Comparison of ENCODE assay signal across 16 cellular contexts in genomic region chr4:108342325-108342986, GRCh38.
DNase-seq lines count a peak whose midpoint lies in the region; ATAC-seq and TF ChIP-seq lines count a peak whose summit lies in the region.
"Had no signal": no experiment of that assay in that cellular context is flagged by ENCODE, and none has a peak within 500 bp of the region (broad histone marks: within the 10 kb centered on the region; RNA-seq: fewer than 3 reads in every experiment).

No MANE protein-coding gene starts in this region.

- peak overlapping the region; percentile 51 for H3K4me3 Mint-ChIP-seq in activated naive CD4-positive, alpha-beta T cell treated with anti-CD3 and anti-CD28 coated beads, Interleukin-2, amount 50 U/mL, for 24 hours
- H3K4me3 Mint-ChIP-seq in chondrocyte (ENCODE audit: unreplicated experiment): no peak overlapping the region

- H3K4me1 ChIP-seq in hepatocyte (ENCODE audit: insufficient read depth): peaks cover 12% of the 10 kb centered on the region

- no peaks in the 10 kb centered on the region for H3K27me3 Mint-ChIP-seq in activated naive CD4-positive, alpha-beta T cell treated with anti-CD3 and anti-CD28 coated beads, Interleukin-2, amount 50 U/mL, for 24 hours
- H3K27me3 Mint-ChIP-seq in chondrocyte (ENCODE audit: low read depth): no peaks in the 10 kb centered on the region

- no peak overlapping the region for H2AFZ ChIP-seq in hepatocyte
- H2AFZ ChIP-seq: PC-9 had no signal

- no peak for TF ChIP-seq CTCF in chondrocyte (IDR thresholded peaks at IDR 0.05)
- TF ChIP-seq CTCF in hepatocyte (IDR thresholded peaks at IDR 0.05; ENCODE audit: poor library complexity): no peak

- peak; percentile 65 for ATAC-seq in stimulated activated naive CD8-positive, alpha-beta T cell treated with anti-CD3 and anti-CD28 coated beads, Interleukin-15, Interleukin-2, amounts not matched to agents 100 U/mL and 50 U/mL, for 24 hours
- ATAC-seq in GM21723 (IDR thresholded peaks at IDR 0.05; ENCODE audit: unreplicated experiment): no peak

- peaks cover 55% of the 10 kb centered on the region for H3K4me1 Mint-ChIP-seq in activated naive CD4-positive, alpha-beta T cell treated with anti-CD3 and anti-CD28 coated beads, Interleukin-2, amount 50 U/mL, for 24 hours
- peaks cover 36% of the 10 kb centered on the region for H3K4me1 Mint-ChIP-seq in chondrocyte (ENCODE audit: low read depth)

- no peaks in the 10 kb centered on the region for H3K27me3 ChIP-seq in hepatocyte
- H3K27me3 ChIP-seq: neutrophil had no signal

- 83% methylated on average over 3 of the region's 3 CpGs for WGBS in hepatocyte (ENCODE audit: low lambda C conversion rate, missing lambda C conversion rate)

- H3K36me3 Mint-ChIP-seq in activated naive CD4-positive, alpha-beta T cell treated with anti-CD3 and anti-CD28 coated beads, Interleukin-2, amount 50 U/mL, for 24 hours: no peaks in the 10 kb centered on the region
- no peaks in the 10 kb centered on the region for H3K36me3 Mint-ChIP-seq in chondrocyte (ENCODE audit: low read depth)

- no peaks in the 10 kb centered on the region for H3K36me3 ChIP-seq in hepatocyte (replicated peaks; ENCODE audit: insufficient read depth, low read depth)
- H3K36me3 ChIP-seq: neutrophil, thoracic aorta had no signal

- peak overlapping the region; percentile 56 for H3K27ac Mint-ChIP-seq in activated naive CD4-positive, alpha-beta T cell treated with anti-CD3 and anti-CD28 coated beads, Interleukin-2, amount 50 U/mL, for 24 hours
- peak overlapping the region; percentile 18 for H3K27ac Mint-ChIP-seq in chondrocyte (ENCODE audit: unreplicated experiment)

- H3K9me3 Mint-ChIP-seq in activated naive CD4-positive, alpha-beta T cell treated with anti-CD3 and anti-CD28 coated beads, Interleukin-2, amount 50 U/mL, for 24 hours: no peaks in the 10 kb centered on the region
- H3K9me3 Mint-ChIP-seq in chondrocyte (ENCODE audit: low read depth): no peaks in the 10 kb centered on the region

- H4K20me1 ChIP-seq in hepatocyte (ENCODE audit: insufficient read depth, poor library complexity, severe bottlenecking): no peaks in the 10 kb centered on the region

- no peak overlapping the region for H3K27ac ChIP-seq in hepatocyte
- H3K27ac ChIP-seq: neutrophil, PC-9, thoracic aorta had no signal

- H3K4me2 ChIP-seq in hepatocyte: no peak overlapping the region
- H3K4me2 ChIP-seq: PC-9 had no signal

- no peak for DNase-seq in activated naive CD4-positive, alpha-beta T cell treated with anti-CD3 and anti-CD28 coated beads, Interleukin-2, amount 50 U/mL, for 16 hours
- DNase-seq in activated CD4-positive, alpha-beta T cell treated with anti-CD3 and anti-CD28 coated beads, Interleukin-2, amount 50 U/mL, for 4 hours: peak; percentile 15 to 18
- DNase-seq in chondrocyte (ENCODE audit: low spot score): no peak
- no peak for DNase-seq in stimulated activated naive CD8-positive, alpha-beta T cell treated with anti-CD3 and anti-CD28 coated beads, Interleukin-15, Interleukin-2, amounts not matched to agents 100 U/mL and 50 U/mL, for 24 hours
- no peak for DNase-seq in hepatocyte (ENCODE audit: low spot score)
- DNase-seq in cerebellum (ENCODE audit: low spot score): no peak
- DNase-seq: aorta, NCI-H1436, NCI-H345, PC-9 had no signal

- no peaks in the 10 kb centered on the region for H3K9me2 ChIP-seq in hepatocyte (replicated peaks; ENCODE audit: insufficient read depth)

- no peaks in the 10 kb centered on the region for H3K79me2 ChIP-seq in hepatocyte

- H3K9me3 ChIP-seq in hepatocyte (ENCODE audit: low read depth): no peaks in the 10 kb centered on the region
- H3K9me3 ChIP-seq: neutrophil, thoracic aorta had no signal

- H3K4me3 ChIP-seq in hepatocyte: no peak overlapping the region
- H3K4me3 ChIP-seq: lung, PC-9, skin epidermis, thoracic aorta had no signal

Comparison
In these comparisons a context has a peak if more than half of its experiments do, and no peak if none do; other contexts are left out.
1. DNase-seq: peak in activated CD4-positive, alpha-beta T cell treated with anti-CD3 and anti-CD28 coated beads, Interleukin-2, amount 50 U/mL, for 4 hours (2 of 2); none in activated naive CD4-positive, alpha-beta T cell treated with anti-CD3 and anti-CD28 coated beads, Interleukin-2, amount 50 U/mL, for 16 hours (single experiment), chondrocyte (single experiment), stimulated activated naive CD8-positive, alpha-beta T cell treated with anti-CD3 and anti-CD28 coated beads, Interleukin-15, Interleukin-2, amounts not matched to agents 100 U/mL and 50 U/mL, for 24 hours (single experiment), hepatocyte (single experiment) and cerebellum (single experiment).